14 cellular contexts compared by ENCODE assay signal in the genomic region with DNA sequence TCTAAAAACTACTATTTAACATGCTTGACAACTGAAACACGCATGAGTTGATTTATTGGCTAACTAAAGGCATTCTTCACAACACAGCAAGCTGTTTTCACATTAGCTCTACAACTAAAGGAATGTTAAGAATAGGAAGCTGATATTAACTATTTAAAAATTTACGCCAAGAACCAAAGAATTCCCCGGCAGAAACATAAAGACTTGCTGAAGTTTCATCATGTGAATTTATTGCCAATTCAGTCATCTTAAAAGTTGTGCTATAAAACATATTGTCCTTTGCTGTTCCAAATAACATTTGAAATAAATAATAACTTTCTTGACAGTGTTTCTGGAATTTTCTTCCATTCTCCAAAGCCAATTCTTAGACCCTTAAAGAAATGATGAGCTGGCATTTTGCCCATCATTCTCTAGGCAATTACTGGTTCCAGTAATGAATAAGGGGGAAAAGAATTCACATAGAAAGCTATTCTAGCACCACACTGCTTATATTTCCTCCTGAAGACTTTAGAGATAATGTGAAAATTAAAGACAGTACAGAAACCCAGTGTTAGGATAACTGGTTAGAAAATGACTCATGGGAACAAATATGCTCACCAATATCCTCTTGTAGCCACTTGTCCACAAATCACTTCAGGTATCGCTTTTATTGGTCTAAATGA.
DNase-seq lines count a peak whose midpoint lies in the region; ATAC-seq and TF ChIP-seq lines count a peak whose summit lies in the region.
"Had no signal": no experiment of that assay in that cellular context is flagged by ENCODE, and none has a peak within 500 bp of the region (broad histone marks: within the 10 kb centered on the region; RNA-seq: fewer than 3 reads in every experiment).

No MANE protein-coding gene starts in this region.

- ATAC-seq in WTC11 (no peak), GM19351 (IDR thresholded peaks at IDR 0.05; ENCODE audit: unreplicated experiment) (no peak)
- ATAC-seq: naive thymus-derived CD8-positive, alpha-beta T cell had no signal

- H3K4me3 Mint-ChIP-seq in WTC11 (no peak overlapping the region), nephron progenitor cell (no peak overlapping the region)
- H3K4me3 Mint-ChIP-seq: naive thymus-derived CD8-positive, alpha-beta T cell had no signal

- H3K4me1 Mint-ChIP-seq in WTC11 (peaks cover 65% of the 10 kb centered on the region), nephron progenitor cell (peaks cover 36% of the 10 kb centered on the region)
- H3K4me1 Mint-ChIP-seq: naive thymus-derived CD8-positive, alpha-beta T cell had no signal

- CTCF ChIA-PET in WTC11 (lab: Charles Lee) (interaction anchor here (1.0 kb wide), 1 partner anchor 8 kb away, joined by 3 read pairs; no protein-coding TSS in a partner anchor), GM10248 (lab: Yijun Ruan, JAX) (no interaction called here)

- H3K27me3 Mint-ChIP-seq in WTC11 (ENCODE audit: low read depth) (no peaks in the 10 kb centered on the region), nephron progenitor cell (ENCODE audit: low read depth, poor library complexity) (no peaks in the 10 kb centered on the region)
- H3K27me3 Mint-ChIP-seq: naive thymus-derived CD8-positive, alpha-beta T cell had no signal

- no peak for TF ChIP-seq CTCF in WTC11 (IDR thresholded peaks at IDR 0.05)
- no peak for TF ChIP-seq CTCF in fibroblast of pulmonary artery (IDR thresholded peaks at IDR 0.05; ENCODE audit: low read length, missing control alignments)
- TF ChIP-seq CTCF in GM10248 (IDR thresholded peaks at IDR 0.05; ENCODE audit: control extremely low read depth, extremely low read depth, low read depth, missing control alignments) = no peak
- TF ChIP-seq CTCF in GM20000 (IDR thresholded peaks at IDR 0.05; ENCODE audit: extremely low read depth, missing control alignments) = no peak
- no peak for TF ChIP-seq CTCF in nephron progenitor cell (IDR thresholded peaks at IDR 0.05)

- no peaks in the 10 kb centered on the region for H3K27me3 ChIP-seq in skeletal muscle satellite cell (ENCODE audit: control insufficient read depth, insufficient read depth, low read length)
- H3K27me3 ChIP-seq: tibial artery had no signal

- no peak overlapping the region for H3K9ac ChIP-seq in skeletal muscle satellite cell (ENCODE audit: low read depth, low read length)

- no peaks in the 10 kb centered on the region for H3K36me3 ChIP-seq in skeletal muscle satellite cell (ENCODE audit: insufficient read depth, low read length)
- H3K36me3 ChIP-seq: tibial artery had no signal

- H3K9me3 ChIP-seq in skeletal muscle satellite cell (replicated peaks; ENCODE audit: low read length) = no peaks in the 10 kb centered on the region
- H3K9me3 ChIP-seq: tibial artery had no signal

- H3K36me3 Mint-ChIP-seq in WTC11 = no peaks in the 10 kb centered on the region
- H3K36me3 Mint-ChIP-seq in nephron progenitor cell (ENCODE audit: low read depth) = no peaks in the 10 kb centered on the region
- H3K36me3 Mint-ChIP-seq: naive thymus-derived CD8-positive, alpha-beta T cell had no signal

- H3K27ac Mint-ChIP-seq in WTC11 (0 out of 2 replicates have a peak overlapping the region, but pooled peaks have one; percentile 79), nephron progenitor cell (no peak overlapping the region)
- H3K27ac Mint-ChIP-seq: naive thymus-derived CD8-positive, alpha-beta T cell had no signal

- no peaks in the 10 kb centered on the region for H3K9me3 Mint-ChIP-seq in WTC11
- H3K9me3 Mint-ChIP-seq in nephron progenitor cell = no peaks in the 10 kb centered on the region
- H3K9me3 Mint-ChIP-seq: naive thymus-derived CD8-positive, alpha-beta T cell had no signal

- no peak overlapping the region for H3K4me3 ChIP-seq in fibroblast of pulmonary artery (replicated peaks; ENCODE audit: low read depth, low read length)
- no peak overlapping the region for H3K4me3 ChIP-seq in skeletal muscle satellite cell (ENCODE audit: low read length)
- H3K4me3 ChIP-seq: tibial artery had no signal

- DNase-seq in HCEC 1CT (peak; percentile 64), WTC11 (ENCODE audit: low spot score) (no peak), fibroblast of pulmonary artery (ENCODE audit: low read depth) (peak; percentile 73), GM10248 (ENCODE audit: extremely low spot score) (no peak), GM20000 (ENCODE audit: low spot score) (no peak), nephron progenitor cell (no peak)
- DNase-seq: activated CD4-positive, alpha-beta T cell treated with anti-CD3 and anti-CD28 coated beads, Interleukin-2, amount 50 U/mL, for 4 hours; cerebellar nuclear complex; Kasumi-1; naive thymus-derived CD8-positive, alpha-beta T cell; NCI-H2171; tibial artery had no signal

- POLR2A ChIA-PET in WTC11 (lab: Charles Lee) (no interaction called here), GM10248 (lab: Yijun Ruan, JAX) (no interaction called here)

- H3K4me2 ChIP-seq in skeletal muscle satellite cell (ENCODE audit: low read length) = peak overlapping the region; percentile 13

- H3K4me1 ChIP-seq in skeletal muscle satellite cell (ENCODE audit: control insufficient read depth, insufficient read depth, low read length) = peaks cover 45% of the 10 kb centered on the region

TF ChIP-seq in WTC11, 78 proteins besides CTCF, POLR2A, EP300 and RAD21 (continues in another document):
- TF ChIP-seq IRF2 (CRISPR knock-in tag; IDR thresholded peaks at IDR 0.05; ENCODE audit: borderline replicate concordance, low read depth) (no peak), SMAD4 (CRISPR knock-in tag; IDR thresholded peaks at IDR 0.05) (no peak), ZNF512 (CRISPR knock-in tag; IDR thresholded peaks at IDR 0.05; ENCODE audit: borderline replicate concordance) (no peak), CREM (CRISPR knock-in tag; IDR thresholded peaks at IDR 0.05) (no peak), E2F5 (CRISPR knock-in tag; IDR thresholded peaks at IDR 0.05) (no peak), ATF2 (CRISPR knock-in tag; IDR thresholded peaks at IDR 0.05; ENCODE audit: borderline replicate concordance, low read depth) (no peak), ETV6 (CRISPR knock-in tag; IDR thresholded peaks at IDR 0.05) (no peak), IRF1 (CRISPR knock-in tag; IDR thresholded peaks at IDR 0.05) (no peak), FOXP1 (CRISPR knock-in tag; IDR thresholded peaks at IDR 0.05; ENCODE audit: borderline replicate concordance) (no peak), SP1 (CRISPR knock-in tag; conservative IDR thresholded peaks at IDR 0.05) (no peak), PRRX2 (CRISPR knock-in tag; IDR thresholded peaks at IDR 0.05) (no peak)
- TF ChIP-seq, protein P1, sequence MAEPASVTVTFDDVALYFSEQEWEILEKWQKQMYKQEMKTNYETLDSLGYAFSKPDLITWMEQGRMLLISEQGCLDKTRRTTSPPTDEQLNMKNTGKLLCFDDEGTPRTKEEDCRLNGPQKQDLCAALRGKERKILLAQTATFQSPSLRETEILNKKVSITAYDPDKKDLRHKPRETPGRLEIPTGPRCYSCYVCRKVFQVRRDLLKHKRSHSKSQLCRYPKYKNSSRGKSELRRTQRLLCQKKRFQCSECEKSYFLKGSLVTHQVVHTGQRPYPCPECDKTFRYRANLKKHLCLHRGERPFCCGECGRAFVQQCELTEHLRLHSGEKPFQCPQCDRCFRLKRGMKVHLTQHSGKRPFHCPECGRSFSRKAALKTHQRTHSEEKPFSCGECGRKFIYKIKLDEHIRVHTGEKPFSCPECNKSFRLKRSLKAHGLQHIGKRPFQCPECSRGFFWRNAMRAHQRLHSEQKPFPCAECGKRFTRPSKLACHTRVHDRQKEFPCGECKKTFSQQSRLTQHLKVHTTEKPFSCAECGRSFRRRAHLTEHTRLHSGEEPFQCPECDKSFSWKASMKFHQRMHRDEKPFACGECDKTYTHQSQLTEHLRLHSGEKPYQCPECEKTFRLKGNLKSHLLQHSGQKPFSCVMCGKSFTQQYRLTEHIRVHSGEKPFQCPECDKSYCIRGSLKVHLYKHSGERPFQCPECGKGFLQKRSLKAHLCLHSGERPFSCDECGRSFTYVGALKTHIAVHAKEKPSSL (CRISPR knock-in tag; conservative IDR thresholded peaks at IDR 0.05) = no peak

Comparison
In these comparisons a context has a peak if more than half of its experiments do, and no peak if none do; other contexts are left out.
1. DNase-seq: peak in HCEC 1CT (single experiment) and fibroblast of pulmonary artery (single experiment); none in WTC11 (single experiment), GM10248 (single experiment), GM20000 (single experiment) and nephron progenitor cell (single experiment).